20 cellular contexts compared by ENCODE assay signal in genomic region chr3:148930785-148931184, GRCh38.
DNase-seq lines count a peak whose midpoint lies in the region; ATAC-seq and TF ChIP-seq lines count a peak whose summit lies in the region.
"Had no signal": no experiment of that assay in that cellular context is flagged by ENCODE, and none has a peak within 500 bp of the region (broad histone marks: within the 10 kb centered on the region; RNA-seq: fewer than 3 reads in every experiment).

No MANE protein-coding gene starts in this region.

- H2BK5ac ChIP-seq in H9 (ENCODE audit: insufficient read length, low read length) = no peak overlapping the region

- H2BK120ac ChIP-seq in H9 (ENCODE audit: low read depth, low read length, poor library complexity, severe bottlenecking) = no peak overlapping the region

- H4K8ac ChIP-seq in H9 (replicated peaks; ENCODE audit: insufficient read length, low read depth, low read length) = no peak overlapping the region

- H3K4ac ChIP-seq in H9 (ENCODE audit: low read depth, low read length) = no peak overlapping the region

- no peaks in the 10 kb centered on the region for H3K27me3 ChIP-seq in RWPE2 (ENCODE audit: insufficient read depth, poor library complexity, severe bottlenecking)
- H3K27me3 ChIP-seq in suprapubic skin = no peaks in the 10 kb centered on the region
- H3K27me3 ChIP-seq in H9 (ENCODE audit: insufficient read depth, low read length) = no peaks in the 10 kb centered on the region
- H3K27me3 ChIP-seq: body of pancreas, thyroid gland had no signal

- H3K27me3 Mint-ChIP-seq in H9 (ENCODE audit: low read depth) = no peaks in the 10 kb centered on the region; the same call in 1 of the 2 replicates
- H3K27me3 Mint-ChIP-seq: CD4-positive, CD25-positive, alpha-beta regulatory T cell had no signal

- no peak overlapping the region for H3T11ph ChIP-seq in H9 (ENCODE audit: low read length)

- 62% methylated on average over 2 of the region's 2 CpGs for WGBS in suprapubic skin
- no CpG with 5 or more reads among the region's 2 CpGs for WGBS in H9 (ENCODE audit: extremely low coverage, insufficient read length, low lambda C conversion rate)

- H3K27ac Mint-ChIP-seq in H9 = no peak overlapping the region
- H3K27ac Mint-ChIP-seq: CD4-positive, CD25-positive, alpha-beta regulatory T cell; immature natural killer cell had no signal

- H3K4me1 ChIP-seq in RWPE2 (ENCODE audit: insufficient read depth, poor library complexity, severe bottlenecking) (no peaks in the 10 kb centered on the region), suprapubic skin (no peaks in the 10 kb centered on the region), H9 (ENCODE audit: insufficient read depth, low read length) (no peaks in the 10 kb centered on the region)
- H3K4me1 ChIP-seq: body of pancreas, lower lobe of right lung, thyroid gland had no signal

- H3K18ac ChIP-seq in H9 (ENCODE audit: insufficient read length, low read depth, low read length) = no peak overlapping the region

- no peak overlapping the region for H3K23ac ChIP-seq in H9 (ENCODE audit: insufficient read length, low read depth, low read length)

- H3K14ac ChIP-seq in H9 (ENCODE audit: insufficient read depth, low read length) = no peak overlapping the region

- no peaks in the 10 kb centered on the region for H3K36me3 Mint-ChIP-seq in H9 (ENCODE audit: insufficient read depth in 1 of 3, low read depth in 3 of 3)
- H3K36me3 Mint-ChIP-seq: CD4-positive, CD25-positive, alpha-beta regulatory T cell; immature natural killer cell had no signal

- H2BK12ac ChIP-seq in H9 (ENCODE audit: insufficient read length, low read depth, low read length) = no peak overlapping the region

- no peak overlapping the region for H3K56ac ChIP-seq in H9 (ENCODE audit: insufficient read length, low read depth, low read length)

- no peak overlapping the region for H3K4me3 Mint-ChIP-seq in H9
- H3K4me3 Mint-ChIP-seq: CD4-positive, CD25-positive, alpha-beta regulatory T cell; immature natural killer cell had no signal

- no peak overlapping the region for H4K5ac ChIP-seq in H9 (ENCODE audit: insufficient read length, low read depth, low read length)

- no peak for TF ChIP-seq EP300 in suprapubic skin (IDR thresholded peaks at IDR 0.05)

- no peaks in the 10 kb centered on the region for H4K20me1 ChIP-seq in H9 (ENCODE audit: control insufficient read depth, insufficient read depth, insufficient read length)

- no peak for TF ChIP-seq CTCF in RWPE2 (IDR thresholded peaks at IDR 0.05; ENCODE audit: poor library complexity, severe bottlenecking)
- TF ChIP-seq CTCF in suprapubic skin (IDR thresholded peaks at IDR 0.05) = no peak
- no peak for TF ChIP-seq CTCF in H9 (conservative IDR thresholded peaks at IDR 0.05)

- H3K9me3 ChIP-seq in RWPE2 (ENCODE audit: severe bottlenecking) (no peaks in the 10 kb centered on the region), suprapubic skin (no peaks in the 10 kb centered on the region), H9 (ENCODE audit: control insufficient read depth, low read depth, low read length) (no peaks in the 10 kb centered on the region)
- H3K9me3 ChIP-seq: body of pancreas, lower lobe of right lung, thyroid gland had no signal

- H3K9ac ChIP-seq in H9 (ENCODE audit: extremely low read depth, insufficient read length, low read length) = no peak overlapping the region

- no peaks in the 10 kb centered on the region for H3K79me1 ChIP-seq in H9 (ENCODE audit: insufficient read depth, low read depth, low read length, poor library complexity, severe bottlenecking)

- H2BK20ac ChIP-seq in H9 (ENCODE audit: low read depth, low read length, poor library complexity, severe bottlenecking) = no peak overlapping the region

- no peak for TF ChIP-seq POLR2A in suprapubic skin (IDR thresholded peaks at IDR 0.05)

- H3K4me2 ChIP-seq in H9 (ENCODE audit: insufficient read depth, insufficient read length, low read length) = no peak overlapping the region

- no peaks in the 10 kb centered on the region for H3K79me2 ChIP-seq in H9 (ENCODE audit: insufficient read depth, low read length)

- H2AFZ ChIP-seq in H9 (ENCODE audit: low read length) = no peak overlapping the region

- no peak overlapping the region for H2AK5ac ChIP-seq in H9 (ENCODE audit: insufficient read length, low read length)

- DNase-seq in NCI-H146 (lab: John Stamatoyannopoulos, UW) (peak; percentile 21), NCI-H146 treated with DMSO at 0.1 percent for 48 hours (lab: John Stamatoyannopoulos, UW; ENCODE audit: unreplicated experiment) (no peak), RWPE2 (ENCODE audit: low spot score) (no peak), fibroblast of peridontal ligament (ENCODE audit: extremely low read depth) (peak; percentile 38), suprapubic skin (ENCODE audit: low spot score in 2 of 2) (no peak), H9 (no peak), GF-D8 (lab: John Stamatoyannopoulos, UW) (no peak)
- no peak for DNase-seq in stimulated activated CD4-positive, alpha-beta T cell treated with anti-CD3 and anti-CD28 coated beads, Interleukin-2, amount 100 ng/mL, for 48 hours
- DNase-seq: 8988T; activated CD4-positive, alpha-beta T cell treated with anti-CD3 and anti-CD28 coated beads, Interleukin-2, amount 50 U/mL, for 1 hour; body of pancreas; CD4-positive, CD25-positive, alpha-beta regulatory T cell; dermis blood vessel endothelial cell; DMS79 treated with DMSO at 0.1 percent for 48 hours; immature natural killer cell; lower lobe of right lung; MM.1S; NCI-H524 treated with DMSO at 0.1 percent for 48 hours; posterior cingulate gyrus; thyroid gland had no signal

- ATAC-seq in RWPE2 (ENCODE audit: low read depth) = peak; percentile 73
- ATAC-seq: body of pancreas, lower lobe of right lung had no signal

- no peak overlapping the region for H2BK15ac ChIP-seq in H9 (ENCODE audit: low read depth, low read length)

- peaks cover 9% of the 10 kb centered on the region in 2 experiments for H3K4me1 Mint-ChIP-seq in H9
- H3K4me1 Mint-ChIP-seq: CD4-positive, CD25-positive, alpha-beta regulatory T cell; immature natural killer cell had no signal

- H3K9me3 Mint-ChIP-seq in H9 = no peaks in the 10 kb centered on the region

- H3K27ac ChIP-seq in RWPE2 (ENCODE audit: poor library complexity, severe bottlenecking) (no peak overlapping the region), suprapubic skin (no peak overlapping the region), H9 (ENCODE audit: insufficient read length, low read depth, low read length) (no peak overlapping the region)
- H3K27ac ChIP-seq: body of pancreas, lower lobe of right lung, thyroid gland had no signal

- no peaks in the 10 kb centered on the region for H3K23me2 ChIP-seq in H9 (ENCODE audit: insufficient read length, low read depth, low read length, poor library complexity, severe bottlenecking)

- H3K4me3 ChIP-seq in RWPE2 (ENCODE audit: severe bottlenecking) (no peak overlapping the region), suprapubic skin (no peak overlapping the region)
- H3K4me3 ChIP-seq: body of pancreas, lower lobe of right lung, thyroid gland had no signal

- H4K91ac ChIP-seq in H9 (ENCODE audit: insufficient read length, low read depth, low read length) = no peak overlapping the region

- H3K36me3 ChIP-seq in RWPE2 (ENCODE audit: low read depth) (no peaks in the 10 kb centered on the region), suprapubic skin (no peaks in the 10 kb centered on the region)
- H3K36me3 ChIP-seq: lower lobe of right lung, thyroid gland had no signal

Comparison
In these comparisons a context has a peak if more than half of its experiments do, and no peak if none do; other contexts are left out.
1. DNase-seq: peak in NCI-H146 (single experiment) and fibroblast of peridontal ligament (single experiment); none in NCI-H146 treated with DMSO at 0.1 percent for 48 hours (single experiment), RWPE2 (single experiment), suprapubic skin (0 of 2), H9 (single experiment), stimulated activated CD4-positive, alpha-beta T cell treated with anti-CD3 and anti-CD28 coated beads, Interleukin-2, amount 100 ng/mL, for 48 hours (0 of 2) and GF-D8 (single experiment).